35 cellular contexts compared by ENCODE assay signal in the genomic region with DNA sequence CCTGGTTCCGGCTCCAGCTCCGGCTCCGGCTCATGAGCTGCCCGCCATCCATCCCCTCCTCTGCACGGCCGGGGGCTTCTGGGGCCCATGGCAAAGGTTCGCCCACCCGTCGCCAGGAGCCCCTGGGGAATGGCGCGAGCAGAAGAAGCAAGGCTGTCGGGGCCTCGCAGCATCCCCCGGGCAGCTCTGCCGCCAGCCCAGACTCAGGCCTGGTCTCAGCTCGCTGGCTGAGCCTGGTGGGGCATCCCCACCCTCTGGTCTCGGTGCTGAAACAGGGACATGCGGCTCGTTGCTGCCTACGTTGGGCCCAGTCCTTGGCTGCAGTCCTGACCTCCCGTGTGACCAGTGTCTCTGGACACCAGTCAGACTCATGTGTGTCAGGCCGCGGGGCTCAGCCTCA.
DNase-seq lines count a peak whose midpoint lies in the region; ATAC-seq, FAIRE-seq and TF ChIP-seq lines count a peak whose summit lies in the region.
"Had no signal": no experiment of that assay in that cellular context is flagged by ENCODE, and none has a peak within 500 bp of the region (broad histone marks: within the 10 kb centered on the region; RNA-seq: fewer than 3 reads in every experiment).

No MANE protein-coding gene starts in this region.

- POLR2A ChIA-PET in HepG2 (lab: Yijun Ruan, JAX) (no interaction called here), A673 (lab: Charles Lee; ENCODE audit: low non-redundant PET) (no interaction called here)

- H2AFZ ChIP-seq in HepG2 (ENCODE audit: low read length) (no peak overlapping the region), neuronal stem cell (ENCODE audit: low read length) (no peak overlapping the region)

- no peak overlapping the region for H3K9ac ChIP-seq in HepG2 (ENCODE audit: insufficient read depth, low read depth, low read length)
- H3K9ac ChIP-seq in neuronal stem cell (ENCODE audit: low read depth, low read length, poor library complexity): peak overlapping the region; percentile 66
- H3K9ac ChIP-seq: BLaER1 had no signal

- peaks cover 12% of the 10 kb centered on the region; the same call in 1 of the 2 replicates for H4K20me1 ChIP-seq in HepG2 (ENCODE audit: insufficient read depth, low read length)

- H3K79me1 ChIP-seq in neuronal stem cell (ENCODE audit: low read depth, low read length): peaks cover 3% of the 10 kb centered on the region

- H2AK5ac ChIP-seq in neuronal stem cell (ENCODE audit: low read depth, low read length): peak overlapping the region; percentile 42

- in situ Hi-C loops in HepG2 (cut with HindIII; ENCODE audit: extremely low pct_ligation_motif_present, low pct_unique_long_range_greater_than_20kb): no loop called here

- H3K27me3 ChIP-seq in HepG2 (ENCODE audit: control insufficient read depth in 1 of 2, insufficient read depth in 2 of 2, low read length in 2 of 2) (no peaks in the 10 kb centered on the region), right lobe of liver (no peaks in the 10 kb centered on the region), neuronal stem cell (ENCODE audit: control insufficient read depth in 3 of 3, insufficient read depth in 3 of 3, low read depth in 1 of 3, low read length in 3 of 3) (no peaks in the 10 kb centered on the region), A673 (replicated peaks; ENCODE audit: insufficient read depth, low read depth, low read length, poor library complexity) (no peaks in the 10 kb centered on the region)
- H3K27me3 ChIP-seq: BE2C had no signal

- peak overlapping the region; percentile 83 for H3K18ac ChIP-seq in neuronal stem cell (ENCODE audit: low read length)

- no peak overlapping the region for H2BK12ac ChIP-seq in neuronal stem cell (ENCODE audit: low read length)

- H3K4ac ChIP-seq in neuronal stem cell (ENCODE audit: low read length): peak overlapping the region; percentile 41

- peaks cover 17 to 32% of the 10 kb centered on the region in 2 experiments; a peak in 4 of 5 replicates for H3K36me3 ChIP-seq in HepG2 (replicated peaks in 1 of 2; ENCODE audit: control insufficient read depth in 1 of 2, insufficient read depth in 2 of 2, low read length in 2 of 2)
- peaks cover 0 to 19% (median 0%) of the 10 kb centered on the region in 4 donors for H3K36me3 ChIP-seq in right lobe of liver
- peaks cover 8 to 51% of the 10 kb centered on the region in 2 donors for H3K36me3 ChIP-seq in neuronal stem cell (replicated peaks in 1 of 2; ENCODE audit: control insufficient read depth in 2 of 2, insufficient read depth in 2 of 2, low read length in 2 of 2)
- H3K36me3 ChIP-seq in A673 (ENCODE audit: insufficient read depth, low read length, poor library complexity, severe bottlenecking): no peaks in the 10 kb centered on the region

- H3K4me2 ChIP-seq in HepG2 (ENCODE audit: low read depth, low read length) (no peak overlapping the region), neuronal stem cell (ENCODE audit: insufficient read depth, low read length, poor library complexity, severe bottlenecking) (no peak overlapping the region)
- H3K4me2 ChIP-seq: A549; BLaER1; BLaER1 treated with 17β-estradiol and CSF1 and Interleukin-3, amounts not matched to agents 10 nM and 100 nM had no signal

- intact Hi-C loops in HepG2 (cut with micrococcal nuclease; ENCODE audit: unreplicated experiment): no loop called here
- intact Hi-C loops in right lobe of liver (cut with DNase I): no loop called here
- intact Hi-C loops in A673 (cut with micrococcal nuclease; ENCODE audit: unreplicated experiment): no loop called here

- H2BK15ac ChIP-seq in neuronal stem cell (ENCODE audit: low read length): no peak overlapping the region

- TF ChIP-seq EP300 in HepG2 (IDR thresholded peaks at IDR 0.05; ENCODE audit: low read depth in 2 of 2, low read length in 2 of 2) (no peak), HepG2 (CRISPR knock-in tag; IDR thresholded peaks at IDR 0.05; ENCODE audit: borderline replicate concordance) (no peak)

- TF ChIP-seq RAD21 in HepG2 (CRISPR knock-in tag; IDR thresholded peaks at IDR 0.05): no peak

- no peak overlapping the region for H3K27ac ChIP-seq in HepG2 (ENCODE audit: extremely low read length, insufficient read depth, low read length)
- no peak overlapping the region for H3K27ac ChIP-seq in right lobe of liver
- H3K27ac ChIP-seq in neuronal stem cell (replicated peaks; ENCODE audit: low read length): no peak overlapping the region
- no peak overlapping the region for H3K27ac ChIP-seq in A673 (ENCODE audit: low read depth, low read length, poor library complexity, severe bottlenecking)
- H3K27ac ChIP-seq: 22Rv1; A549; BLaER1; BLaER1 treated with 17β-estradiol and CSF1 and Interleukin-3, amounts not matched to agents 10 nM and 100 nM; C4-2B had no signal

- H3K9me3 ChIP-seq in HepG2 (ENCODE audit: low read length): peaks cover 14% of the 10 kb centered on the region
- no peaks in the 10 kb centered on the region for H3K9me3 ChIP-seq in right lobe of liver
- H3K9me3 ChIP-seq in neuronal stem cell (replicated peaks in 1 of 2; ENCODE audit: control insufficient read depth in 2 of 2, insufficient read depth in 1 of 2, low read depth in 1 of 2, low read length in 2 of 2): peaks cover 9 to 17% of the 10 kb centered on the region in 2 donors
- H3K9me3 ChIP-seq in A673 (ENCODE audit: low read depth, low read length, poor library complexity, severe bottlenecking): peaks cover 8% of the 10 kb centered on the region
- H3K9me3 ChIP-seq: A549, BE2C, Caco-2 had no signal

- no peaks in the 10 kb centered on the region for H3K79me2 ChIP-seq in HepG2 (ENCODE audit: insufficient read depth, low read length)

- 97% methylated on average over 12 of the region's 23 CpGs for WGBS in HepG2 (ENCODE audit: low lambda C conversion rate)
- 93% methylated on average over 3 of the region's 23 CpGs for WGBS in right lobe of liver (ENCODE audit: insufficient coverage, low coverage, low lambda C conversion rate, missing lambda C conversion rate)
- WGBS in neuronal stem cell (ENCODE audit: extremely low coverage in 2 of 2, insufficient read length in 2 of 2, insufficient replicate concordance in 1 of 2), 2 donors: no CpG with 5 or more reads among the region's 23 CpGs

- H3K4me1 ChIP-seq in HepG2 (ENCODE audit: insufficient read depth, low read length) (peaks cover 22% of the 10 kb centered on the region), right lobe of liver (peaks cover 0 to 18% (median 5%) of the 10 kb centered on the region in 4 donors), neuronal stem cell (ENCODE audit: control insufficient read depth in 2 of 2, insufficient read depth in 1 of 2, low read depth in 1 of 2, low read length in 2 of 2) (peaks cover 9 to 17% of the 10 kb centered on the region in 2 donors), A673 (ENCODE audit: insufficient read depth, low read length, poor library complexity, severe bottlenecking) (no peaks in the 10 kb centered on the region)
- H3K4me1 ChIP-seq: A549, Caco-2 had no signal

- peak overlapping the region; percentile 74 for H3K14ac ChIP-seq in neuronal stem cell (ENCODE audit: low read length)

- H3K23ac ChIP-seq in neuronal stem cell (ENCODE audit: low read depth, low read length, poor library complexity): peak overlapping the region; percentile 76

- no peak for FAIRE-seq in HepG2 (lab: Jason Lieb, UNC)
- FAIRE-seq: A204.1, A549, D721Med had no signal

- H3K4me3 ChIP-seq in HepG2 (replicated peaks in 1 of 3; ENCODE audit: insufficient read depth in 1 of 3, low read depth in 2 of 3, low read length in 3 of 3): no peak overlapping the region
- no peak overlapping the region for H3K4me3 ChIP-seq in right lobe of liver
- no peak overlapping the region for H3K4me3 ChIP-seq in neuronal stem cell (ENCODE audit: low read length in 2 of 2)
- H3K4me3 ChIP-seq in A673 (ENCODE audit: low read depth, low read length, poor library complexity, severe bottlenecking): no peak overlapping the region
- H3K4me3 ChIP-seq: A549; BLaER1; BLaER1 treated with 17β-estradiol and CSF1 and Interleukin-3, amounts not matched to agents 10 nM and 100 nM had no signal

- TF ChIP-seq CTCF in HepG2 (CRISPR knock-in tag; IDR thresholded peaks at IDR 0.05) (no peak), right lobe of liver (IDR thresholded peaks at IDR 0.05) (no peak), A673 (conservative IDR thresholded peaks at IDR 0.05; ENCODE audit: low read depth, low read length) (no peak)

- ATAC-seq in HepG2: no peak
- no peak for ATAC-seq in right lobe of liver
- peak; percentile 11 for ATAC-seq in left lobe of liver
- ATAC-seq: A549; CD8-positive, alpha-beta T cell had no signal

- DNase-seq in HepG2 (ENCODE audit: low spot score) (no peak), right lobe of liver (no peak), left kidney (ENCODE audit: low read depth, low spot score) (peak; percentile 61), left lobe of liver (ENCODE audit: low spot score) (no peak), neuronal stem cell (ENCODE audit: low spot score) (no peak), A673 (ENCODE audit: low spot score) (no peak), putamen (ENCODE audit: low spot score) (no peak), AG20443 (ENCODE audit: low spot score) (no peak)
- DNase-seq: 8988T; ACHN; AML-193; BE2C; C1 segment of cervical spinal cord; Caco-2; Calu3; CD4-positive, alpha-beta memory T cell; CD4-positive, alpha-beta T cell; CD4-positive, CD25-positive, alpha-beta regulatory T cell; CD8-positive, alpha-beta memory T cell; CD8-positive, alpha-beta T cell; COR-L47; DMS 273 treated with DMSO at 0.1 percent for 48 hours; DMS153; DMS53; DMS79; DMS79 treated with DMSO at 0.1 percent for 48 hours; DND-41; EL had no signal

- H2BK120ac ChIP-seq in neuronal stem cell (ENCODE audit: low read depth, low read length): no peak overlapping the region

- peak overlapping the region; percentile 76 for H4K8ac ChIP-seq in neuronal stem cell (ENCODE audit: low read depth, low read length)

- CTCF ChIA-PET in HepG2 (lab: Yijun Ruan, JAX; ENCODE audit: low intra/inter-chr PET ratio, low total read pairs) (no interaction called here), A673 (lab: Charles Lee) (no interaction called here)

- no peak overlapping the region for H2BK5ac ChIP-seq in neuronal stem cell (ENCODE audit: low read length)

- BruUV-seq in HepG2 (replicated peaks; lab: Mats Ljungman, UMichigan) (no TSS peak), A673 (replicated peaks; lab: Mats Ljungman, UMichigan) (no TSS peak)

- TF ChIP-seq POLR2A in HepG2 (IDR thresholded peaks at IDR 0.05; ENCODE audit: insufficient read depth in 1 of 2, low read depth in 2 of 2, low read length in 2 of 2) (no peak), right lobe of liver (IDR thresholded peaks at IDR 0.05) (no peak)

- H4K91ac ChIP-seq in neuronal stem cell (ENCODE audit: low read depth, low read length, poor library complexity): no peak overlapping the region

TF ChIP-seq in HepG2, 621 proteins besides CTCF, POLR2A, EP300 and RAD21:
- no peak for TF ChIP-seq MAZ (IDR thresholded peaks at IDR 0.05; ENCODE audit: borderline replicate concordance, low read depth, low read length)
- TF ChIP-seq MAZ (CRISPR knock-in tag; IDR thresholded peaks at IDR 0.05; ENCODE audit: low read depth): no peak
- TF ChIP-seq AGO2 (optimal IDR thresholded peaks at IDR 0.05; ENCODE audit: low read depth, low read length): peak; percentile 68
TF ChIP-seq in HepG2: peak in this region for 1.
